Comparison of ENCODE assay signal across 1 cellular context in the genomic region with DNA sequence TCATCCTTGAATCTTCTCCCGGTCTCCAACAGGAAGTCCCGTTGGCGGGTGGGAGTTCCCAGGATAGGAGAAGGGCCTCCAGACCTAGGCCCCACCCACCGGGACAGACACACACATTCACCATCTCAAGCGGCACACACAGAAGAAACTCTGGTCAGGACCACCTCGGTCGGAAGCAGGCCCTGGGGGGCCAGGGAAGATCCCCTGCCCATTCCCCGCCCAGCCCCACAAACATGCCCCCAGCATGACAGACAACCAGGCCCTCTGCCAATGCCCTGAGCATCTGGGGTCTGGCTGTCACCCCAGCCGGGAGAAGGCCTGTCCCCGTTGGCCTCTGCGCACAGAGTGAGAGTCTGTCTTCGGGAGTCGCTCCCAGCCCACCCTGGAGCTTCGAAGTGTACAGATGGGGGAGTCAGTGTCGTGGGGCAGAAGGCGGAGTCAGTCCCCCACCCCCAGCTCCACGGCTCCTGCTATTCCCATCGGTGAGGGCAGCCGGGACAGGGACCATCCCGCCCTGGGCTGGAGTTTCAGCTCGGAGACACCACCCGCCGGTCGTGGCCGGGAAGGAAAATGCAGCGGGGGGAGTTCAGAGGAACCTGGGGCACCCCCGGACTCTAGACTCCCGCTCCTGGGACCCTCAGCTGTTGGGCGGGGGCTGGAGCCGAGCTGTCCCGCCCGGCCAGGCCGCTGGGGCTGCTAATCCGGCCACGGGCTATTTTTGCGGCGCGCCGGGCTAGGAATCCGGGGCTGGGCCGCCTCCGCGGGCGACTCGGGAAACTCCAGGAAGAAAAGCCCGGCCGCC.
TF ChIP-seq lines count a peak whose summit lies in the region.

No MANE protein-coding gene starts in this region.

TF ChIP-seq in GM12878, 131 proteins besides CTCF, POLR2A, EP300 and RAD21:
- TF ChIP-seq MEF2A (IDR thresholded peaks at IDR 0.05; ENCODE audit: insufficient read depth, low read depth, low read length) (no peak), SMAD1 (IDR thresholded peaks at IDR 0.05; ENCODE audit: low read depth, partially characterized antibody) (no peak), RCOR1 (conservative IDR thresholded peaks at IDR 0.05; ENCODE audit: low read depth, low read length) (no peak), IKZF2 (IDR thresholded peaks at IDR 0.05) (no peak), BCL11A (IDR thresholded peaks at IDR 0.05; ENCODE audit: low read depth, low read length) (no peak), NFIC (IDR thresholded peaks at IDR 0.05; ENCODE audit: low read depth, low read length) (no peak), JUND (IDR thresholded peaks at IDR 0.05; ENCODE audit: low read depth, low read length) (no peak), POLR2AphosphoS2 (IDR thresholded peaks at IDR 0.05; ENCODE audit: low read depth, low read length) (no peak), BMI1 (IDR thresholded peaks at IDR 0.05; ENCODE audit: borderline replicate concordance) (no peak), YBX1 (IDR thresholded peaks at IDR 0.05) (no peak), MXI1 (IDR thresholded peaks at IDR 0.05; ENCODE audit: low read depth, low read length) (no peak)
- TF ChIP-seq, protein P1, sequence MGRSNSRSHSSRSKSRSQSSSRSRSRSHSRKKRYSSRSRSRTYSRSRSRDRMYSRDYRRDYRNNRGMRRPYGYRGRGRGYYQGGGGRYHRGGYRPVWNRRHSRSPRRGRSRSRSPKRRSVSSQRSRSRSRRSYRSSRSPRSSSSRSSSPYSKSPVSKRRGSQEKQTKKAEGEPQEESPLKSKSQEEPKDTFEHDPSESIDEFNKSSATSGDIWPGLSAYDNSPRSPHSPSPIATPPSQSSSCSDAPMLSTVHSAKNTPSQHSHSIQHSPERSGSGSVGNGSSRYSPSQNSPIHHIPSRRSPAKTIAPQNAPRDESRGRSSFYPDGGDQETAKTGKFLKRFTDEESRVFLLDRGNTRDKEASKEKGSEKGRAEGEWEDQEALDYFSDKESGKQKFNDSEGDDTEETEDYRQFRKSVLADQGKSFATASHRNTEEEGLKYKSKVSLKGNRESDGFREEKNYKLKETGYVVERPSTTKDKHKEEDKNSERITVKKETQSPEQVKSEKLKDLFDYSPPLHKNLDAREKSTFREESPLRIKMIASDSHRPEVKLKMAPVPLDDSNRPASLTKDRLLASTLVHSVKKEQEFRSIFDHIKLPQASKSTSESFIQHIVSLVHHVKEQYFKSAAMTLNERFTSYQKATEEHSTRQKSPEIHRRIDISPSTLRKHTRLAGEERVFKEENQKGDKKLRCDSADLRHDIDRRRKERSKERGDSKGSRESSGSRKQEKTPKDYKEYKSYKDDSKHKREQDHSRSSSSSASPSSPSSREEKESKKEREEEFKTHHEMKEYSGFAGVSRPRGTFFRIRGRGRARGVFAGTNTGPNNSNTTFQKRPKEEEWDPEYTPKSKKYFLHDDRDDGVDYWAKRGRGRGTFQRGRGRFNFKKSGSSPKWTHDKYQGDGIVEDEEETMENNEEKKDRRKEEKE (IDR thresholded peaks at IDR 0.05), result no peak
- TF ChIP-seq, protein P2, sequence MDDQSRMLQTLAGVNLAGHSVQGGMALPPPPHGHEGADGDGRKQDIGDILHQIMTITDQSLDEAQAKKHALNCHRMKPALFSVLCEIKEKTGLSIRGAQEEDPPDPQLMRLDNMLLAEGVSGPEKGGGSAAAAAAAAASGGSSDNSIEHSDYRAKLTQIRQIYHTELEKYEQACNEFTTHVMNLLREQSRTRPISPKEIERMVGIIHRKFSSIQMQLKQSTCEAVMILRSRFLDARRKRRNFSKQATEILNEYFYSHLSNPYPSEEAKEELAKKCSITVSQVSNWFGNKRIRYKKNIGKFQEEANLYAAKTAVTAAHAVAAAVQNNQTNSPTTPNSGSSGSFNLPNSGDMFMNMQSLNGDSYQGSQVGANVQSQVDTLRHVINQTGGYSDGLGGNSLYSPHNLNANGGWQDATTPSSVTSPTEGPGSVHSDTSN (IDR thresholded peaks at IDR 0.05; ENCODE audit: insufficient replicate concordance, low read depth, low read length), result no peak
- TF ChIP-seq, protein P3, sequence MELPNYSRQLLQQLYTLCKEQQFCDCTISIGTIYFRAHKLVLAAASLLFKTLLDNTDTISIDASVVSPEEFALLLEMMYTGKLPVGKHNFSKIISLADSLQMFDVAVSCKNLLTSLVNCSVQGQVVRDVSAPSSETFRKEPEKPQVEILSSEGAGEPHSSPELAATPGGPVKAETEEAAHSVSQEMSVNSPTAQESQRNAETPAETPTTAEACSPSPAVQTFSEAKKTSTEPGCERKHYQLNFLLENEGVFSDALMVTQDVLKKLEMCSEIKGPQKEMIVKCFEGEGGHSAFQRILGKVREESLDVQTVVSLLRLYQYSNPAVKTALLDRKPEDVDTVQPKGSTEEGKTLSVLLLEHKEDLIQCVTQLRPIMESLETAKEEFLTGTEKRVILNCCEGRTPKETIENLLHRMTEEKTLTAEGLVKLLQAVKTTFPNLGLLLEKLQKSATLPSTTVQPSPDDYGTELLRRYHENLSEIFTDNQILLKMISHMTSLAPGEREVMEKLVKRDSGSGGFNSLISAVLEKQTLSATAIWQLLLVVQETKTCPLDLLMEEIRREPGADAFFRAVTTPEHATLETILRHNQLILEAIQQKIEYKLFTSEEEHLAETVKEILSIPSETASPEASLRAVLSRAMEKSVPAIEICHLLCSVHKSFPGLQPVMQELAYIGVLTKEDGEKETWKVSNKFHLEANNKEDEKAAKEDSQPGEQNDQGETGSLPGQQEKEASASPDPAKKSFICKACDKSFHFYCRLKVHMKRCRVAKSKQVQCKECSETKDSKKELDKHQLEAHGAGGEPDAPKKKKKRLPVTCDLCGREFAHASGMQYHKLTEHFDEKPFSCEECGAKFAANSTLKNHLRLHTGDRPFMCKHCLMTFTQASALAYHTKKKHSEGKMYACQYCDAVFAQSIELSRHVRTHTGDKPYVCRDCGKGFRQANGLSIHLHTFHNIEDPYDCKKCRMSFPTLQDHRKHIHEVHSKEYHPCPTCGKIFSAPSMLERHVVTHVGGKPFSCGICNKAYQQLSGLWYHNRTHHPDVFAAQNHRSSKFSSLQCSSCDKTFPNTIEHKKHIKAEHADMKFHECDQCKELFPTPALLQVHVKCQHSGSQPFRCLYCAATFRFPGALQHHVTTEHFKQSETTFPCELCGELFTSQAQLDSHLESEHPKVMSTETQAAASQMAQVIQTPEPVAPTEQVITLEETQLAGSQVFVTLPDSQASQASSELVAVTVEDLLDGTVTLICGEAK (IDR thresholded peaks at IDR 0.05; ENCODE audit: borderline replicate concordance), result no peak
- TF ChIP-seq, protein P4, sequence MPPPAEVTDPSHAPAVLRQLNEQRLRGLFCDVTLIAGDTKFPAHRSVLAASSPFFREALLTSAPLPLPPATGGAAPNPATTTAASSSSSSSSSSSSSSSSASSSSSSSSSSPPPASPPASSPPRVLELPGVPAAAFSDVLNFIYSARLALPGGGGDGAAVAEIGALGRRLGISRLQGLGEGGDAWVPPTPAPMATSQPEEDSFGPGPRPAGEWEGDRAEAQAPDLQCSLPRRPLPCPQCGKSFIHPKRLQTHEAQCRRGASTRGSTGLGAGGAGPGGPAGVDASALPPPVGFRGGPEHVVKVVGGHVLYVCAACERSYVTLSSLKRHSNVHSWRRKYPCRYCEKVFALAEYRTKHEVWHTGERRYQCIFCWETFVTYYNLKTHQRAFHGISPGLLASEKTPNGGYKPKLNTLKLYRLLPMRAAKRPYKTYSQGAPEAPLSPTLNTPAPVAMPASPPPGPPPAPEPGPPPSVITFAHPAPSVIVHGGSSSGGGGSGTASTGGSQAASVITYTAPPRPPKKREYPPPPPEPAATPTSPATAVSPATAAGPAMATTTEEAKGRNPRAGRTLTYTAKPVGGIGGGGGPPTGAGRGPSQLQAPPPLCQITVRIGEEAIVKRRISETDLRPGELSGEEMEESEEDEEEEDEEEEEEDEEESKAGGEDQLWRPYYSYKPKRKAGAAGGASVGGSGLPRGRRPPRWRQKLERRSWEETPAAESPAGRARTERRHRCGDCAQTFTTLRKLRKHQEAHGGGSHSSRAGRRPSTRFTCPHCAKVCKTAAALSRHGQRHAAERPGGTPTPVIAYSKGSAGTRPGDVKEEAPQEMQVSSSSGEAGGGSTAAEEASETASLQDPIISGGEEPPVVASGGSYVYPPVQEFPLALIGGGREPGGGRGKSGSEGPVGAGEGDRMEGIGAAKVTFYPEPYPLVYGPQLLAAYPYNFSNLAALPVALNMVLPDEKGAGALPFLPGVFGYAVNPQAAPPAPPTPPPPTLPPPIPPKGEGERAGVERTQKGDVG (CRISPR knock-in tag; IDR thresholded peaks at IDR 0.05), result no peak
